Comparison of ENCODE assay signal across 25 cellular contexts in the genomic region with DNA sequence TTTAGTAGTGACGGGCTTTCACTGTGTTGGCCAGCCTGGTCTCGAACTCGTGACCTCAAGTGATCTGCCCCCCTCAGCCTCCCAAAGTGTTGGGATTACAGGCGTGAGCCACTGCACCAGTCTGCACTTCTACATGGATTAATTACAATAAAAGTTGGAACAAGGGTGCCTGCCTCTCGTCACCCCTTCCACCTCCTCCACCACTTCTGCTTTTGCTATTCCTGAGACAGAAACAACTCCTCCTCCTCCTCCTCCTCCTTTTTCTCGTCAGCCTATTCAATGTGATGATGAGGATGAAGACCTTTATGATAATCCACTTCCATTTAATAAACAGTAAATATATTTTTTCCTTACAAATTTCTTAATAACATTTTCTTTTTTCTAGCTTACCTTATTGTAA.
"Had no signal": no experiment of that assay in that cellular context is flagged by ENCODE, and none has a peak within 500 bp of the region (broad histone marks: within the 10 kb centered on the region; RNA-seq: fewer than 3 reads in every experiment).

No MANE protein-coding gene starts in this region.

- H3K4me1 ChIP-seq: colonic mucosa, sigmoid colon, stomach, suprapubic skin, tibial nerve had no signal

- ATAC-seq: activated CD8-positive, alpha-beta memory T cell treated with anti-CD3 and anti-CD28 coated beads, Interleukin-2, amount 10 ng/mL, durations not matched to agents 7 days and 5 days; activated CD8-positive, alpha-beta T cell treated with anti-CD3 and anti-CD28 coated beads for 36 hours; effector memory CD8-positive, alpha-beta T cell; esophagus mucosa; left lobe of liver; naive thymus-derived CD4-positive, alpha-beta T cell; stimulated activated memory B cell treated with anti-CD40 and anti-IgM and Interleukin-4, amounts not matched to agents 10 μg/mL and 1 μg/mL and 100 μg/mL, for 72 hours had no signal

- H3K9me3 ChIP-seq: colonic mucosa, sigmoid colon, stomach, suprapubic skin, tibial nerve had no signal

- H3K4me3 ChIP-seq: colonic mucosa, dorsolateral prefrontal cortex, lung, sigmoid colon, smooth muscle cell, stomach, suprapubic skin, tibial nerve had no signal

- H3K27me3 ChIP-seq: colonic mucosa, dorsolateral prefrontal cortex, sigmoid colon, stomach, suprapubic skin, tibial nerve had no signal

- DNase-seq: activated CD4-positive, alpha-beta T cell treated with anti-CD3 and anti-CD28 coated beads, Interleukin-2, amount 10 ng/mL, durations not matched to agents 7 days and 5 days; activated CD4-positive, CD25-positive, alpha-beta regulatory T cell treated with anti-CD3 and anti-CD28 coated beads, Interleukin-2, amount 50 U/mL, for 72 hours; activated CD8-positive, alpha-beta memory T cell treated with anti-CD3 and anti-CD28 coated beads, Interleukin-2, amount 10 ng/mL, durations not matched to agents 7 days and 5 days; activated CD8-positive, alpha-beta T cell treated with anti-CD3 and anti-CD28 coated beads for 36 hours; activated effector memory CD4-positive, alpha-beta T cell treated with anti-CD3 and anti-CD28 coated beads, Interleukin-2, amount 50 U/mL, for 16 hours; activated naive CD4-positive, alpha-beta T cell treated with anti-CD3 and anti-CD28 coated beads, Interleukin-2, amount 10 ng/mL, durations not matched to agents 7 days and 5 days; activated T-cell treated with anti-CD3 and anti-CD28 coated beads for 4 hours; amygdala; colonic mucosa; dorsolateral prefrontal cortex; effector memory CD8-positive, alpha-beta T cell; foreskin melanocyte; immature natural killer cell; naive thymus-derived CD4-positive, alpha-beta T cell; sigmoid colon; stimulated activated CD4-positive, alpha-beta T cell treated with anti-CD3 and anti-CD28 coated beads, Interleukin-15, amount 100 ng/mL, for 24 hours; stomach; WERI-Rb-1 had no signal

- H3K27ac ChIP-seq: colonic mucosa, dorsolateral prefrontal cortex, sigmoid colon, stomach, suprapubic skin, tibial nerve, WERI-Rb-1 had no signal
